13 cellular contexts compared by ENCODE assay signal in genomic region chr15:67335534-67336222, GRCh38.
"Had no signal": no experiment of that assay in that cellular context is flagged by ENCODE, and none has a peak within 500 bp of the region (broad histone marks: within the 10 kb centered on the region; RNA-seq: fewer than 3 reads in every experiment).

No MANE protein-coding gene starts in this region.

- H3K4me3 ChIP-seq: ascending aorta, tibial artery had no signal

- DNase-seq: activated CD4-positive, alpha-beta T cell treated with anti-CD3 and anti-CD28 coated beads, Interleukin-2, amount 10 ng/mL, durations not matched to agents 7 days and 5 days; activated CD4-positive, CD25-positive, alpha-beta regulatory T cell; activated CD8-positive, alpha-beta memory T cell treated with anti-CD3 and anti-CD28 coated beads for 24 hours; activated naive CD4-positive, alpha-beta T cell treated with Interleukin-2 at 50 U/mL for 16 hours; activated naive CD8-positive, alpha-beta T cell treated with anti-CD3 and anti-CD28 coated beads, Interleukin-2, amount 50 U/mL, for 24 hours; activated T-cell treated with anti-CD3 and anti-CD28 coated beads for 4 hours; erythroblast; naive B cell; stimulated activated CD4-positive, alpha-beta T cell treated with anti-CD3 and anti-CD28 coated beads, Interleukin-2, amount 100 ng/mL, for 48 hours; tibial artery had no signal

- H3K4me1 ChIP-seq: ascending aorta, parathyroid adenoma, tibial artery had no signal

- H3K36me3 Mint-ChIP-seq: naive B cell; stimulated activated memory B cell treated with anti-CD40 and anti-IgM and Interleukin-4, amounts not matched to agents 10 μg/mL and 1 μg/mL and 100 μg/mL, for 72 hours had no signal

- ATAC-seq: activated naive CD8-positive, alpha-beta T cell treated with anti-CD3 and anti-CD28 coated beads, Interleukin-2, amount 50 U/mL, for 24 hours; stimulated activated memory B cell treated with anti-CD40 and anti-IgM and Interleukin-4, amounts not matched to agents 10 μg/mL and 1 μg/mL and 100 μg/mL, for 72 hours had no signal

- H3K36me3 ChIP-seq: ascending aorta, tibial artery had no signal

- H3K9me3 ChIP-seq: ascending aorta, tibial artery had no signal

- H3K27ac ChIP-seq: ascending aorta, parathyroid adenoma, tibial artery had no signal

- H3K27ac Mint-ChIP-seq: activated CD4-positive, alpha-beta T cell treated with anti-CD3 and anti-CD28 coated beads, Interleukin-2, amount 10 ng/mL, durations not matched to agents 7 days and 5 days; activated naive CD8-positive, alpha-beta T cell treated with anti-CD3 and anti-CD28 coated beads, Interleukin-2, amount 50 U/mL, for 24 hours; naive B cell; stimulated activated memory B cell treated with anti-CD40 and anti-IgM and Interleukin-4, amounts not matched to agents 10 μg/mL and 1 μg/mL and 100 μg/mL, for 72 hours had no signal

- H3K27me3 ChIP-seq: ascending aorta had no signal

- H3K9me3 Mint-ChIP-seq: activated CD4-positive, alpha-beta T cell treated with anti-CD3 and anti-CD28 coated beads, Interleukin-2, amount 10 ng/mL, durations not matched to agents 7 days and 5 days; activated naive CD8-positive, alpha-beta T cell treated with anti-CD3 and anti-CD28 coated beads, Interleukin-2, amount 50 U/mL, for 24 hours; naive B cell; stimulated activated memory B cell treated with anti-CD40 and anti-IgM and Interleukin-4, amounts not matched to agents 10 μg/mL and 1 μg/mL and 100 μg/mL, for 72 hours had no signal
